11 cellular contexts compared by ENCODE assay signal in genomic region chr2:144509548-144510205, GRCh38. TPM values are rescaled to one million over a fixed set of nuclear protein-coding genes. Genes with fewer than 3 reads are reported as not detected.
DNase-seq lines count a peak whose midpoint lies in the region; ATAC-seq, FAIRE-seq and TF ChIP-seq lines count a peak whose summit lies in the region.
"Had no signal": no experiment of that assay in that cellular context is flagged by ENCODE, and none has a peak within 500 bp of the region (broad histone marks: within the 10 kb centered on the region; RNA-seq: fewer than 3 reads in every experiment).

No MANE protein-coding gene starts in this region.

- no peak overlapping the region for H3K18ac ChIP-seq in trophoblast cell (ENCODE audit: low read length)

- no peak for ATAC-seq in HG02852 (IDR thresholded peaks at IDR 0.05; ENCODE audit: unreplicated experiment)

- no peak overlapping the region for H3K14ac ChIP-seq in trophoblast cell (ENCODE audit: low read length)

- H3K4me1 ChIP-seq in BLaER1 treated with 17β-estradiol and CSF1 and Interleukin-3, amounts not matched to agents 10 nM and 100 nM, result peaks cover 61 to 93% (median 85%) of the 10 kb centered on the region in 10 experiments
- H3K4me1 ChIP-seq in OCI-LY1 (ENCODE audit: insufficient read depth, low read length, severe bottlenecking) (peaks cover 100% of the 10 kb centered on the region), trophoblast cell (ENCODE audit: control insufficient read depth in 1 of 2, insufficient read depth in 2 of 2, low read length in 2 of 2) (peaks cover 10 to 18% of the 10 kb centered on the region in 2 experiments)

- H3K36me3 ChIP-seq in BLaER1 treated with 17β-estradiol and CSF1 and Interleukin-3, amounts not matched to agents 10 nM and 100 nM, result peaks cover 96 to 100% (median 99%) of the 10 kb centered on the region in 11 experiments
- H3K36me3 ChIP-seq in OCI-LY1 (ENCODE audit: insufficient read depth, low read length) (peaks cover 19% of the 10 kb centered on the region), trophoblast cell (ENCODE audit: control insufficient read depth in 1 of 2, insufficient read depth in 2 of 2, low read length in 2 of 2) (no peaks in the 10 kb centered on the region)

- peak; percentile 49 for DNase-seq in fibroblast of the aortic adventitia (ENCODE audit: low read depth)
- no peak for DNase-seq in trophoblast cell
- DNase-seq in HT-29 (ENCODE audit: low spot score), result no peak
- no peak for DNase-seq in HTR-8/SVneo (ENCODE audit: insufficient read length, low spot score)
- DNase-seq in D341Med (ENCODE audit: low spot score), result no peak
- DNase-seq: activated naive CD4-positive, alpha-beta T cell treated with anti-CD3 and anti-CD28 coated beads for 36 hours; NCI-H1092; stimulated activated CD4-positive, alpha-beta T cell treated with anti-CD3 and anti-CD28 coated beads, Interleukin-4, amount 100 ng/mL, for 24 hours had no signal

- no peak overlapping the region for H3K4ac ChIP-seq in trophoblast cell (ENCODE audit: low read depth, low read length)

- peaks cover 85 to 100% (median 99%) of the 10 kb centered on the region in 11 experiments for H4K20me1 ChIP-seq in BLaER1 treated with 17β-estradiol and CSF1 and Interleukin-3, amounts not matched to agents 10 nM and 100 nM
- H4K20me1 ChIP-seq in OCI-LY1 (ENCODE audit: insufficient read depth, low read length), result no peaks in the 10 kb centered on the region

- peak overlapping the region; percentile 94 to 100 (median 99) for H3K27ac ChIP-seq in BLaER1 treated with 17β-estradiol and CSF1 and Interleukin-3, amounts not matched to agents 10 nM and 100 nM
- H3K27ac ChIP-seq in OCI-LY1 (ENCODE audit: low read depth, low read length, poor library complexity, severe bottlenecking), result peak overlapping the region; percentile 74
- H3K27ac ChIP-seq in trophoblast cell (ENCODE audit: low read depth, low read length), result peak overlapping the region; percentile 32

- H3F3A ChIP-seq in OCI-LY1 (ENCODE audit: insufficient read depth, low read length), result 0 out of 2 replicates have a peak, but pooled peaks cover 3% of the 10 kb centered on the region

- H4K12ac ChIP-seq in trophoblast cell (ENCODE audit: low read depth, low read length), result no peak overlapping the region

- no peak overlapping the region for H3K23ac ChIP-seq in trophoblast cell (ENCODE audit: low read length)

- peaks cover 9% of the 10 kb centered on the region for H3K79me1 ChIP-seq in trophoblast cell (ENCODE audit: low read length)

- H3K4me2 ChIP-seq in BLaER1 treated with 17β-estradiol and CSF1 and Interleukin-3, amounts not matched to agents 10 nM and 100 nM, result peak overlapping the region; percentile 87 to 100 (median 95)
- H3K4me2 ChIP-seq in OCI-LY1 (ENCODE audit: low read length) (peak overlapping the region; percentile 72), trophoblast cell (ENCODE audit: low read length) (no peak overlapping the region)

- H2BK5ac ChIP-seq in trophoblast cell (ENCODE audit: low read depth, low read length, poor library complexity), result no peak overlapping the region

- H2BK12ac ChIP-seq in trophoblast cell (ENCODE audit: low read length), result no peak overlapping the region

- H3K79me2 ChIP-seq in OCI-LY1 (ENCODE audit: insufficient read depth, low read length) (peaks cover 13% of the 10 kb centered on the region), trophoblast cell (ENCODE audit: control insufficient read depth, insufficient read depth, low read length, poor library complexity) (no peaks in the 10 kb centered on the region)

- no peak for FAIRE-seq in HTR-8/SVneo (lab: Jason Lieb, UNC)

- no peak for TF ChIP-seq CTCF in OCI-LY1 (IDR thresholded peaks at IDR 0.05; ENCODE audit: low read length)
- no peak for TF ChIP-seq CTCF in fibroblast of the aortic adventitia (IDR thresholded peaks at IDR 0.05; ENCODE audit: insufficient read depth, low read length)

- peak overlapping the region; percentile 51 for H4K91ac ChIP-seq in trophoblast cell (ENCODE audit: low read depth, low read length)

- peak overlapping the region; percentile 71 to 95 (median 85); a peak in 19 of 20 replicates for H3K4me3 ChIP-seq in BLaER1 treated with 17β-estradiol and CSF1 and Interleukin-3, amounts not matched to agents 10 nM and 100 nM
- H3K4me3 ChIP-seq in OCI-LY1 (ENCODE audit: low read depth, low read length, poor library complexity, severe bottlenecking), result peak overlapping the region; percentile 44
- H3K4me3 ChIP-seq in fibroblast of the aortic adventitia (ENCODE audit: low read depth, low read length), result peak overlapping the region; percentile 11
- no peak overlapping the region for H3K4me3 ChIP-seq in trophoblast cell (ENCODE audit: low read depth, low read length)

- H2AFZ ChIP-seq in OCI-LY1 (ENCODE audit: low read length) (no peak overlapping the region), trophoblast cell (ENCODE audit: insufficient read depth, low read length, poor library complexity) (no peak overlapping the region)

- H3K9me3 ChIP-seq in BLaER1 treated with 17β-estradiol and CSF1 and Interleukin-3, amounts not matched to agents 10 nM and 100 nM (replicated peaks in 1 of 11), result no peaks in the 10 kb centered on the region
- no peaks in the 10 kb centered on the region for H3K9me3 ChIP-seq in OCI-LY1 (ENCODE audit: low read length)
- H3K9me3 ChIP-seq in trophoblast cell (ENCODE audit: insufficient read depth, low read depth, low read length), result no peaks in the 10 kb centered on the region

- no peak overlapping the region for H2BK120ac ChIP-seq in trophoblast cell (ENCODE audit: insufficient read depth, low read length, poor library complexity)

- H4K8ac ChIP-seq in trophoblast cell (ENCODE audit: low read depth, low read length), result no peak overlapping the region

- peak overlapping the region; percentile 96 to 100 (median 99) for H3K9ac ChIP-seq in BLaER1 treated with 17β-estradiol and CSF1 and Interleukin-3, amounts not matched to agents 10 nM and 100 nM
- H3K9ac ChIP-seq in OCI-LY1 (ENCODE audit: low read length) (peak overlapping the region; percentile 25), trophoblast cell (ENCODE audit: low read length) (no peak overlapping the region)

- no peaks in the 10 kb centered on the region for H3K27me3 ChIP-seq in BLaER1 treated with 17β-estradiol and CSF1 and Interleukin-3, amounts not matched to agents 10 nM and 100 nM
- H3K27me3 ChIP-seq in OCI-LY1 (ENCODE audit: insufficient read depth, low read length), result no peaks in the 10 kb centered on the region
- peaks cover 8% of the 10 kb centered on the region for H3K27me3 ChIP-seq in trophoblast cell (ENCODE audit: insufficient read depth, low read length)

- WGBS in trophoblast cell (ENCODE audit: extremely low coverage, insufficient coverage, insufficient read length), result no CpG with 5 or more reads among the region's 6 CpGs

- no peaks in the 10 kb centered on the region for H3K9me2 ChIP-seq in OCI-LY1 (ENCODE audit: low read depth, low read length)

- H2AK5ac ChIP-seq in trophoblast cell (ENCODE audit: low read length), result no peak overlapping the region

RNA-seq across cellular contexts. Expression of gene ZEB2, which starts 10.2 kb away (rescaled TPM):
- total RNA-seq in fibroblast of the aortic adventitia (ENCODE audit: low replicate concordance), result 104 and 129 TPM in 2 replicates
- polyA plus RNA-seq in trophoblast cell (2013), result 4.0 and 4.4 TPM in 2 replicates
- 0.18 TPM in 1 of 2 replicates, not detected in the other for total RNA-seq in HT-29 (2014; rRNA removed; shearing (Covaris generic))

Comparison
In these comparisons a context has a peak if more than half of its experiments do, and no peak if none do; other contexts are left out.
1. H3K27ac ChIP-seq: peak in every context shown above with its lines; median percentile 99 in BLaER1 treated with 17β-estradiol and CSF1 and Interleukin-3, amounts not matched to agents 10 nM and 100 nM; 74 in OCI-LY1; 32 in trophoblast cell.
2. RNA of gene ZEB2, which starts 10.2 kb away (total RNA-seq): 104 to 129 TPM in fibroblast of the aortic adventitia; 0.18 TPM in HT-29; every median in the first group is over 10 times any median in the second.